ENCODE assay signal across 15 cellular contexts in genomic region chr12:105317453-105317852, GRCh38. TPM values are rescaled to one million over a fixed set of nuclear protein-coding genes. Genes with fewer than 3 reads are reported as not detected.
A peak's percentile ranks its signal among the peaks of the same experiment; 100 is the strongest.
DNase-seq lines count a peak whose midpoint lies in the region; ATAC-seq and TF ChIP-seq lines count a peak whose summit lies in the region.
"Had no signal": no experiment of that assay in that cellular context is flagged by ENCODE, and none has a peak within 500 bp of the region (broad histone marks: within the 10 kb centered on the region; RNA-seq: fewer than 3 reads in every experiment).

No MANE protein-coding gene starts in this region.

- peaks cover 4% of the 10 kb centered on the region for H3K9me3 Mint-ChIP-seq in type B pancreatic cell

- peak overlapping the region; percentile 42 for H3K27ac Mint-ChIP-seq in type B pancreatic cell
- H3K27ac Mint-ChIP-seq: activated naive CD8-positive, alpha-beta T cell treated with anti-CD3 and anti-CD28 coated beads for 36 hours; neural progenitor cell had no signal

- H3K27me3 Mint-ChIP-seq in type B pancreatic cell, result no peaks in the 10 kb centered on the region
- H3K27me3 Mint-ChIP-seq: activated naive CD8-positive, alpha-beta T cell treated with anti-CD3 and anti-CD28 coated beads for 36 hours had no signal

- no peak overlapping the region for H3K4me3 Mint-ChIP-seq in type B pancreatic cell
- H3K4me3 Mint-ChIP-seq: activated naive CD8-positive, alpha-beta T cell treated with anti-CD3 and anti-CD28 coated beads for 36 hours; neural progenitor cell had no signal

- intact Hi-C loops in left colon (cut with DNase I, micrococcal nuclease), result no loop called here

- no peak for TF ChIP-seq CTCF in type B pancreatic cell (conservative IDR thresholded peaks at IDR 0.05)

- H3K4me1 Mint-ChIP-seq in type B pancreatic cell (ENCODE audit: unreplicated experiment), result peaks cover 13% of the 10 kb centered on the region
- H3K4me1 Mint-ChIP-seq: neural progenitor cell had no signal

- H3K36me3 Mint-ChIP-seq in type B pancreatic cell, result no peaks in the 10 kb centered on the region

- ATAC-seq in left colon, result peak; percentile 10
- no peak for ATAC-seq in HG03520 (IDR thresholded peaks at IDR 0.05; ENCODE audit: unreplicated experiment)
- no peak for ATAC-seq in GM21381 (IDR thresholded peaks at IDR 0.05; ENCODE audit: unreplicated experiment)

- DNase-seq in NCI-H748 (lab: John Stamatoyannopoulos, UW; ENCODE audit: unreplicated experiment), result peak; percentile 30
- no peak for DNase-seq in NCI-H748 treated with DMSO at 0.1 percent for 48 hours (lab: John Stamatoyannopoulos, UW)
- peak; percentile 45 for DNase-seq in astrocyte of the hippocampus (ENCODE audit: low read depth, low spot score)
- no peak for DNase-seq in left colon
- no peak for DNase-seq in type B pancreatic cell (ENCODE audit: extremely low spot score, unreplicated experiment)
- no peak for DNase-seq in NCI-H1694 treated with DMSO at 0.1 percent for 48 hours (lab: John Stamatoyannopoulos, UW)
- DNase-seq: 8988T; activated naive CD8-positive, alpha-beta T cell treated with anti-CD3 and anti-CD28 coated beads for 36 hours; DND-41; left cardiac atrium; NCI-H524 treated with DMSO at 0.1 percent for 48 hours; tibial artery had no signal

RNA-seq across cellular contexts. Expression of gene C12orf75, which starts 13.0 kb away (rescaled TPM):
- 100 to 1,000 TPM; 115 to 119 TPM for total RNA-seq in left colon
- 43.1 and 45.6 TPM in 2 replicates for total RNA-seq in type B pancreatic cell (ENCODE audit: low replicate concordance)

Comparison
In these comparisons a context has a peak if more than half of its experiments do, and no peak if none do; other contexts are left out.
1. DNase-seq: peak in NCI-H748 (single experiment) and astrocyte of the hippocampus (single experiment); none in NCI-H748 treated with DMSO at 0.1 percent for 48 hours (single experiment), left colon (0 of 2), type B pancreatic cell (single experiment) and NCI-H1694 treated with DMSO at 0.1 percent for 48 hours (single experiment).